ENCODE assay signal across 1 cellular context in genomic region chr16:89556750-89557149, GRCh38.
A peak's percentile ranks its signal among the peaks of the same experiment; 100 is the strongest.
TF ChIP-seq lines count a peak whose summit lies in the region.

No MANE protein-coding gene starts in this region.

TF ChIP-seq in H1, 55 proteins besides CTCF, POLR2A, EP300 and RAD21:
- TF ChIP-seq SAP30 (IDR thresholded peaks at IDR 0.05; ENCODE audit: insufficient read depth, insufficient replicate concordance, low read length) (no peak), TEAD4 (IDR thresholded peaks at IDR 0.05; ENCODE audit: low read depth, low read length) (no peak), TBP (IDR thresholded peaks at IDR 0.05; ENCODE audit: low read depth, low read length) (no peak), CTBP2 (IDR thresholded peaks at IDR 0.05; ENCODE audit: borderline replicate concordance, insufficient read depth, insufficient read length, low read length) (no peak), ZNF274 (IDR thresholded peaks at IDR 0.05; ENCODE audit: borderline replicate concordance, extremely low read depth, low read length) (no peak), JUND (IDR thresholded peaks at IDR 0.05; ENCODE audit: low read length) (no peak)
- TF ChIP-seq, protein P1, sequence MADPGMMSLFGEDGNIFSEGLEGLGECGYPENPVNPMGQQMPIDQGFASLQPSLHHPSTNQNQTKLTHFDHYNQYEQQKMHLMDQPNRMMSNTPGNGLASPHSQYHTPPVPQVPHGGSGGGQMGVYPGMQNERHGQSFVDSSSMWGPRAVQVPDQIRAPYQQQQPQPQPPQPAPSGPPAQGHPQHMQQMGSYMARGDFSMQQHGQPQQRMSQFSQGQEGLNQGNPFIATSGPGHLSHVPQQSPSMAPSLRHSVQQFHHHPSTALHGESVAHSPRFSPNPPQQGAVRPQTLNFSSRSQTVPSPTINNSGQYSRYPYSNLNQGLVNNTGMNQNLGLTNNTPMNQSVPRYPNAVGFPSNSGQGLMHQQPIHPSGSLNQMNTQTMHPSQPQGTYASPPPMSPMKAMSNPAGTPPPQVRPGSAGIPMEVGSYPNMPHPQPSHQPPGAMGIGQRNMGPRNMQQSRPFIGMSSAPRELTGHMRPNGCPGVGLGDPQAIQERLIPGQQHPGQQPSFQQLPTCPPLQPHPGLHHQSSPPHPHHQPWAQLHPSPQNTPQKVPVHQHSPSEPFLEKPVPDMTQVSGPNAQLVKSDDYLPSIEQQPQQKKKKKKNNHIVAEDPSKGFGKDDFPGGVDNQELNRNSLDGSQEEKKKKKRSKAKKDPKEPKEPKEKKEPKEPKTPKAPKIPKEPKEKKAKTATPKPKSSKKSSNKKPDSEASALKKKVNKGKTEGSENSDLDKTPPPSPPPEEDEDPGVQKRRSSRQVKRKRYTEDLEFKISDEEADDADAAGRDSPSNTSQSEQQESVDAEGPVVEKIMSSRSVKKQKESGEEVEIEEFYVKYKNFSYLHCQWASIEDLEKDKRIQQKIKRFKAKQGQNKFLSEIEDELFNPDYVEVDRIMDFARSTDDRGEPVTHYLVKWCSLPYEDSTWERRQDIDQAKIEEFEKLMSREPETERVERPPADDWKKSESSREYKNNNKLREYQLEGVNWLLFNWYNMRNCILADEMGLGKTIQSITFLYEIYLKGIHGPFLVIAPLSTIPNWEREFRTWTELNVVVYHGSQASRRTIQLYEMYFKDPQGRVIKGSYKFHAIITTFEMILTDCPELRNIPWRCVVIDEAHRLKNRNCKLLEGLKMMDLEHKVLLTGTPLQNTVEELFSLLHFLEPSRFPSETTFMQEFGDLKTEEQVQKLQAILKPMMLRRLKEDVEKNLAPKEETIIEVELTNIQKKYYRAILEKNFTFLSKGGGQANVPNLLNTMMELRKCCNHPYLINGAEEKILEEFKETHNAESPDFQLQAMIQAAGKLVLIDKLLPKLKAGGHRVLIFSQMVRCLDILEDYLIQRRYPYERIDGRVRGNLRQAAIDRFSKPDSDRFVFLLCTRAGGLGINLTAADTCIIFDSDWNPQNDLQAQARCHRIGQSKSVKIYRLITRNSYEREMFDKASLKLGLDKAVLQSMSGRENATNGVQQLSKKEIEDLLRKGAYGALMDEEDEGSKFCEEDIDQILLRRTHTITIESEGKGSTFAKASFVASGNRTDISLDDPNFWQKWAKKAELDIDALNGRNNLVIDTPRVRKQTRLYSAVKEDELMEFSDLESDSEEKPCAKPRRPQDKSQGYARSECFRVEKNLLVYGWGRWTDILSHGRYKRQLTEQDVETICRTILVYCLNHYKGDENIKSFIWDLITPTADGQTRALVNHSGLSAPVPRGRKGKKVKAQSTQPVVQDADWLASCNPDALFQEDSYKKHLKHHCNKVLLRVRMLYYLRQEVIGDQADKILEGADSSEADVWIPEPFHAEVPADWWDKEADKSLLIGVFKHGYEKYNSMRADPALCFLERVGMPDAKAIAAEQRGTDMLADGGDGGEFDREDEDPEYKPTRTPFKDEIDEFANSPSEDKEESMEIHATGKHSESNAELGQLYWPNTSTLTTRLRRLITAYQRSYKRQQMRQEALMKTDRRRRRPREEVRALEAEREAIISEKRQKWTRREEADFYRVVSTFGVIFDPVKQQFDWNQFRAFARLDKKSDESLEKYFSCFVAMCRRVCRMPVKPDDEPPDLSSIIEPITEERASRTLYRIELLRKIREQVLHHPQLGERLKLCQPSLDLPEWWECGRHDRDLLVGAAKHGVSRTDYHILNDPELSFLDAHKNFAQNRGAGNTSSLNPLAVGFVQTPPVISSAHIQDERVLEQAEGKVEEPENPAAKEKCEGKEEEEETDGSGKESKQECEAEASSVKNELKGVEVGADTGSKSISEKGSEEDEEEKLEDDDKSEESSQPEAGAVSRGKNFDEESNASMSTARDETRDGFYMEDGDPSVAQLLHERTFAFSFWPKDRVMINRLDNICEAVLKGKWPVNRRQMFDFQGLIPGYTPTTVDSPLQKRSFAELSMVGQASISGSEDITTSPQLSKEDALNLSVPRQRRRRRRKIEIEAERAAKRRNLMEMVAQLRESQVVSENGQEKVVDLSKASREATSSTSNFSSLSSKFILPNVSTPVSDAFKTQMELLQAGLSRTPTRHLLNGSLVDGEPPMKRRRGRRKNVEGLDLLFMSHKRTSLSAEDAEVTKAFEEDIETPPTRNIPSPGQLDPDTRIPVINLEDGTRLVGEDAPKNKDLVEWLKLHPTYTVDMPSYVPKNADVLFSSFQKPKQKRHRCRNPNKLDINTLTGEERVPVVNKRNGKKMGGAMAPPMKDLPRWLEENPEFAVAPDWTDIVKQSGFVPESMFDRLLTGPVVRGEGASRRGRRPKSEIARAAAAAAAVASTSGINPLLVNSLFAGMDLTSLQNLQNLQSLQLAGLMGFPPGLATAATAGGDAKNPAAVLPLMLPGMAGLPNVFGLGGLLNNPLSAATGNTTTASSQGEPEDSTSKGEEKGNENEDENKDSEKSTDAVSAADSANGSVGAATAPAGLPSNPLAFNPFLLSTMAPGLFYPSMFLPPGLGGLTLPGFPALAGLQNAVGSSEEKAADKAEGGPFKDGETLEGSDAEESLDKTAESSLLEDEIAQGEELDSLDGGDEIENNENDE (IDR thresholded peaks at IDR 0.05; ENCODE audit: insufficient replicate concordance, low read length) = no peak
- TF ChIP-seq, protein P2, sequence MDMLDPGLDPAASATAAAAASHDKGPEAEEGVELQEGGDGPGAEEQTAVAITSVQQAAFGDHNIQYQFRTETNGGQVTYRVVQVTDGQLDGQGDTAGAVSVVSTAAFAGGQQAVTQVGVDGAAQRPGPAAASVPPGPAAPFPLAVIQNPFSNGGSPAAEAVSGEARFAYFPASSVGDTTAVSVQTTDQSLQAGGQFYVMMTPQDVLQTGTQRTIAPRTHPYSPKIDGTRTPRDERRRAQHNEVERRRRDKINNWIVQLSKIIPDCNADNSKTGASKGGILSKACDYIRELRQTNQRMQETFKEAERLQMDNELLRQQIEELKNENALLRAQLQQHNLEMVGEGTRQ (IDR thresholded peaks at IDR 0.05; ENCODE audit: low read length) = 0 out of 2 replicates have a peak, but pooled peaks have one; percentile 7
